In the genomic region with DNA sequence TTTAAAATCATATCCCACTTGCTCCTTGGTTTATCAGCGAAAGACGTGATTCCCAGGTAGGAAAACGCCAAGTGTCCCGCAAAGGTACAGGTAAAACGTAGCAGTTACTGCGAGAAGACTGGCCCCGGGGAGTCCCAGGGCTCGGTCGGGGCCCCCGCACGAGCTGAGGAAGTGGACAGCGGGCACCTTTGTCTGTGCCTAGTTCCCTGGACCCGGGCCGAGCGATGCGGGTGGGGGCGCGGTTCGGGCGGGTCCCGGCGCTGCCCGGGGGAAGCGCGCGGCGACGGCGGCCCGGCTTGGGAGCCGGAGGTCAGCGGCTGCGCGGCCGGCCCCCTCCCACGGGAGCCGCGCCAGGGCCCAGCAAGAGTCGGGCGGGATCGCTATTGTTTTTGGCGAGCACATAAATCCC, we compare ENCODE assay signal across 8 cellular contexts. TPM values are rescaled to one million over a fixed set of nuclear protein-coding genes. Genes with fewer than 3 reads are reported as not detected.
DNase-seq lines count a peak whose midpoint lies in the region; ATAC-seq, FAIRE-seq and TF ChIP-seq lines count a peak whose summit lies in the region.

No MANE protein-coding gene starts in this region.

- H3K27ac ChIP-seq in PC-3 (ENCODE audit: low read length) (no peak overlapping the region), H1 (ENCODE audit: low read depth, low read length) (peak overlapping the region; percentile 60; the same call in 1 of the 2 replicates), aorta (ENCODE audit: low read depth in 1 of 2, low read length in 2 of 2) (peak overlapping the region; percentile 54 to 89)

- TF ChIP-seq CTCF in PC-3 (conservative IDR thresholded peaks at IDR 0.05; ENCODE audit: low read depth, low read length) (no peak), H1 (IDR thresholded peaks at IDR 0.05; ENCODE audit: control extremely low read depth in 1 of 3, insufficient read depth in 1 of 3, low read depth in 1 of 3, low read length in 3 of 3) (no peak)

- TF ChIP-seq POLR2A in H1 (IDR thresholded peaks at IDR 0.05; ENCODE audit: control extremely low read depth in 1 of 2, low read depth in 2 of 2, low read length in 2 of 2) = no peak

- H3K9me3 ChIP-seq in PC-3 (ENCODE audit: low read length) = no peaks in the 10 kb centered on the region
- H3K9me3 ChIP-seq in H1 (ENCODE audit: insufficient read depth in 2 of 2, low read depth in 1 of 2, low read length in 1 of 2) = no peaks in the 10 kb centered on the region
- no peaks in the 10 kb centered on the region for H3K9me3 ChIP-seq in mucosa of stomach (ENCODE audit: control insufficient read depth, low read length)
- no peaks in the 10 kb centered on the region for H3K9me3 ChIP-seq in aorta (ENCODE audit: control insufficient read depth, low read length)

- no peak overlapping the region for H2BK12ac ChIP-seq in H1 (ENCODE audit: low read depth, low read length)

- H3K4me2 ChIP-seq in PC-3 (ENCODE audit: low read length) = peak overlapping the region; percentile 95
- peak overlapping the region; percentile 74 to 85 for H3K4me2 ChIP-seq in H1 (ENCODE audit: insufficient read depth in 1 of 2, low read depth in 2 of 2, low read length in 2 of 2)

- H3K79me1 ChIP-seq in H1 (ENCODE audit: low read depth, low read length) = peaks cover 5% of the 10 kb centered on the region; the same call in 1 of the 2 replicates

- peak overlapping the region; percentile 32 for H3K56ac ChIP-seq in H1 (replicated peaks; ENCODE audit: insufficient read length, low read depth, low read length)

- H2BK15ac ChIP-seq in H1 (ENCODE audit: low read length) = no peak overlapping the region

- peak; percentile 28 for DNase-seq in NCI-H526 treated with DMSO at 0.1 percent for 48 hours (lab: John Stamatoyannopoulos, UW)
- DNase-seq in NCI-H526 (lab: John Stamatoyannopoulos, UW) = no peak
- DNase-seq in PC-3 = peak; percentile 6
- DNase-seq in H1 (ENCODE audit: low read depth in 1 of 2, low spot score in 2 of 2) = no peak
- peak in 1 of 2 donors; percentile 85 for DNase-seq in aorta

- no peaks in the 10 kb centered on the region for H3F3A ChIP-seq in PC-3 (ENCODE audit: low read length, unreplicated experiment)

- no peak for TF ChIP-seq RAD21 in H1 (IDR thresholded peaks at IDR 0.05 in 1 of 2, conservative IDR thresholded peaks at IDR 0.05 in 1 of 2; ENCODE audit: low read depth in 2 of 2, low read length in 2 of 2)

- BruUV-seq in PC-3 (replicated peaks; lab: Mats Ljungman, UMichigan) = no TSS peak

- H3K23me2 ChIP-seq in H1 (ENCODE audit: low read depth, low read length) = peaks cover 4% of the 10 kb centered on the region

- 1% methylated on average over 23 of the region's 42 CpGs; no CpG with 5 or more reads in 1 of the 2 experiments for WGBS in H1 (ENCODE audit: extremely low coverage in 1 of 2, insufficient coverage in 1 of 2, insufficient read length in 1 of 2, insufficient replicate concordance in 2 of 2, low coverage in 1 of 2, low lambda C conversion rate in 2 of 2, missing lambda C conversion rate in 1 of 2), 2 experiments
- 0 to 1% methylated on average over 17 to 42 of the region's 42 CpGs for WGBS in aorta, 2 donors

- H4K91ac ChIP-seq in H1 (replicated peaks; ENCODE audit: insufficient read length, low read length) = peak overlapping the region; percentile 67

- peak overlapping the region; percentile 80 for H4K8ac ChIP-seq in H1 (ENCODE audit: extremely low read depth, insufficient read depth, low read length)

- H3K79me2 ChIP-seq in PC-3 (ENCODE audit: low read length) = no peaks in the 10 kb centered on the region
- H3K79me2 ChIP-seq in H1 (ENCODE audit: control insufficient read depth in 1 of 2, insufficient read depth in 2 of 2, low read length in 2 of 2) = peaks cover 3 to 32% of the 10 kb centered on the region in 2 experiments; a peak in 3 of 4 replicates

- 0 out of 2 replicates have a peak, but pooled peaks cover 6% of the 10 kb centered on the region for H4K20me1 ChIP-seq in PC-3 (ENCODE audit: low read length)
- peaks cover 0 to 7% of the 10 kb centered on the region in 2 experiments for H4K20me1 ChIP-seq in H1 (replicated peaks in 1 of 2; ENCODE audit: control insufficient read depth in 1 of 2, insufficient read depth in 2 of 2, low read length in 2 of 2)

- H2BK120ac ChIP-seq in H1 (replicated peaks; ENCODE audit: low read depth, low read length) = no peak overlapping the region

- peaks cover 66% of the 10 kb centered on the region for H3K27me3 ChIP-seq in PC-3 (ENCODE audit: low read length)
- no peaks in the 10 kb centered on the region for H3K27me3 ChIP-seq in H1 (replicated peaks in 1 of 4; ENCODE audit: control insufficient read depth in 3 of 4, extremely low read depth in 1 of 4, insufficient read depth in 3 of 4, low read length in 3 of 4)
- H3K27me3 ChIP-seq in mucosa of stomach (ENCODE audit: control insufficient read depth, insufficient read depth, low read length) = no peaks in the 10 kb centered on the region
- H3K27me3 ChIP-seq in aorta (ENCODE audit: control insufficient read depth in 1 of 2, insufficient read depth in 2 of 2, low read length in 1 of 2) = no peaks in the 10 kb centered on the region

- peak; percentile 24 for ATAC-seq in PC-3
- ATAC-seq in aorta (ENCODE audit: low FRiP score) = peak; percentile 60
- ATAC-seq in GM18861 (IDR thresholded peaks at IDR 0.05; ENCODE audit: unreplicated experiment) = no peak
- ATAC-seq in HG03565 (IDR thresholded peaks at IDR 0.05; ENCODE audit: unreplicated experiment) = no peak

- no peak for TF ChIP-seq EP300 in H1 (IDR thresholded peaks at IDR 0.05; ENCODE audit: borderline replicate concordance in 1 of 2, low read depth in 2 of 2, low read length in 2 of 2)

- intact Hi-C loops in PC-3 (cut with micrococcal nuclease) = no loop called here
- intact Hi-C loops in aorta (cut with DNase I) = loop anchor here in 1 of 2 donors (5.0 kb wide), 2 partner anchors 59 to 149 kb away; no protein-coding TSS in a partner anchor

- H3K36me3 ChIP-seq in PC-3 (ENCODE audit: low read depth, low read length) (no peaks in the 10 kb centered on the region), H1 (ENCODE audit: control insufficient read depth in 2 of 4, insufficient read depth in 4 of 4, low read length in 3 of 4) (no peaks in the 10 kb centered on the region), mucosa of stomach (ENCODE audit: control insufficient read depth, insufficient read depth, low read length) (no peaks in the 10 kb centered on the region), aorta (ENCODE audit: control insufficient read depth in 1 of 2, insufficient read depth in 2 of 2, low read length in 1 of 2) (no peaks in the 10 kb centered on the region)

- no peak overlapping the region for H2BK20ac ChIP-seq in H1 (ENCODE audit: low read length)

- H2AK5ac ChIP-seq in H1 (ENCODE audit: low read depth, low read length) = no peak overlapping the region

- CTCF ChIA-PET in PC-3 (lab: Charles Lee) (no interaction called here), H1 (lab: Charles Lee; ENCODE audit: partially characterized antibody) (no interaction called here)

- H3K4ac ChIP-seq in H1 (replicated peaks; ENCODE audit: insufficient read length, low read depth, low read length) = peak overlapping the region; percentile 88

- peak overlapping the region; percentile 79; the same call in 1 of the 2 replicates for H2BK5ac ChIP-seq in H1 (ENCODE audit: low read depth, low read length)

- no peak for FAIRE-seq in H1 (lab: Jason Lieb, UNC)

- H3K9ac ChIP-seq in PC-3 (ENCODE audit: low read length) (no peak overlapping the region), H1 (replicated peaks in 1 of 4; ENCODE audit: extremely low read depth in 1 of 4, low read depth in 3 of 4, low read length in 3 of 4) (peak overlapping the region; percentile 61 to 79 (median 66)), mucosa of stomach (ENCODE audit: low read length) (peak overlapping the region; percentile 85)

- H3K4me3 ChIP-seq in PC-3 (ENCODE audit: low read length) (peak overlapping the region; percentile 78), H1 (ENCODE audit: extremely low read depth in 1 of 4, insufficient read depth in 2 of 4, low read depth in 3 of 4, low read length in 4 of 4) (peak overlapping the region; percentile 66 to 87 (median 69)), mucosa of stomach (ENCODE audit: low read length) (peak overlapping the region; percentile 73), aorta (ENCODE audit: low read length in 2 of 2) (peak overlapping the region; percentile 84 to 93)

- H3K23ac ChIP-seq in H1 (ENCODE audit: insufficient read length) = peak overlapping the region; percentile 24

- peak overlapping the region; percentile 79; the same call in 1 of the 2 replicates for H3K18ac ChIP-seq in H1 (ENCODE audit: extremely low read depth, low read length)

- POLR2A ChIA-PET in PC-3 (lab: Charles Lee; ENCODE audit: unreplicated experiment) (no interaction called here), H1 (lab: Charles Lee; ENCODE audit: partially characterized antibody) (interaction anchor here (0.6 to 2.3 kb wide), 5 partner anchors 11 to 265 kb away, joined by 3 to 14 read pairs (median 3); no protein-coding TSS in a partner anchor)

- H3K9me2 ChIP-seq in PC-3 (replicated peaks; ENCODE audit: low read length) = no peaks in the 10 kb centered on the region

- no peak overlapping the region for H3K14ac ChIP-seq in H1 (ENCODE audit: insufficient read length)

- peak overlapping the region; percentile 67 for H4K5ac ChIP-seq in H1 (ENCODE audit: insufficient read length, low read depth, low read length)

- 0 out of 2 replicates have a peak, but pooled peaks cover 3% of the 10 kb centered on the region for H3K4me1 ChIP-seq in PC-3 (ENCODE audit: insufficient read depth, low read length)
- peaks cover 0 to 5% (median 2%) of the 10 kb centered on the region in 4 experiments; a peak in 2 of 7 replicates for H3K4me1 ChIP-seq in H1 (replicated peaks in 1 of 4; ENCODE audit: control insufficient read depth in 3 of 4, insufficient read depth in 4 of 4, low read length in 3 of 4)
- H3K4me1 ChIP-seq in mucosa of stomach (ENCODE audit: control insufficient read depth, insufficient read depth, low read length) = peaks cover 12% of the 10 kb centered on the region
- peaks cover 7 to 8% of the 10 kb centered on the region in 2 donors for H3K4me1 ChIP-seq in aorta (ENCODE audit: control insufficient read depth in 1 of 2, insufficient read depth in 2 of 2, low read length in 2 of 2)

- H2AFZ ChIP-seq in PC-3 (ENCODE audit: low read length) = peak overlapping the region; percentile 94
- H2AFZ ChIP-seq in H1 (ENCODE audit: low read length) = peak overlapping the region; percentile 25; the same call in 1 of the 2 replicates

RNA-seq across cellular contexts. Expression of gene NEO1, which starts 0.9 kb away (rescaled TPM):
- total RNA-seq in PC-3 (2014; rRNA removed) (1.2 and 3.5 TPM in 2 replicates), aorta (10 to 100 TPM; 31.4 to 46.7 TPM)
- 51.0 and 56.5 TPM in 2 replicates for total RNA-seq in H1 (2021; fragmentation: NEBNext Ultra II Directional; extraction: Animal tissue kit (Norgen Biotek cat#: 25700))
- polyA plus RNA-seq in H1 (2011; rRNA removed) (36.0 and 36.1 TPM in 2 replicates), aorta (10 to 100 TPM; 11.3 to 18.1 TPM)
- polyA plus RNA-seq in H1 (2011; cell fraction: cytosol; rRNA removed) = 22.6 TPM
- polyA plus RNA-seq in H1 (2011; cell fraction: nucleus; rRNA removed) = 69.6 TPM
- polyA plus RNA-seq in H1 (2012, experiment 1 of 2) = 44.0 to 58.8 TPM (median 52.2 TPM) in 4 replicates
- 4.2 TPM for polyA plus RNA-seq in H1 (2012, experiment 2 of 2)
- 62.3 TPM for polyA plus RNA-seq in H1 (2013, experiment 1 of 2)
- 62.8 TPM for polyA plus RNA-seq in H1 (2013, experiment 2 of 2)
- polyA minus RNA-seq in H1 (2011; rRNA and poly(A)+ RNA removed) = 54.6 and 64.8 TPM in 2 replicates
- polyA minus RNA-seq in H1 (2011; cell fraction: cytosol; rRNA and poly(A)+ RNA removed) = 25.7 TPM
- polyA minus RNA-seq in H1 (2011; cell fraction: nucleus; rRNA and poly(A)+ RNA removed) = 40.2 TPM

Comparison
In these comparisons a context has a peak if more than half of its experiments do, and no peak if none do; other contexts are left out.
1. DNase-seq: peak in NCI-H526 treated with DMSO at 0.1 percent for 48 hours (single experiment) and PC-3 (single experiment); none in NCI-H526 (0 of 2) and H1 (0 of 2).
2. ATAC-seq: peak in PC-3 (single experiment) and aorta (single experiment); none in GM18861 (single experiment) and HG03565 (single experiment).
3. Peak in every context shown above with its lines, with median percentiles within 50 percentile points of each other: H3K4me3 ChIP-seq.